8 cellular contexts compared by ENCODE assay signal in the genomic region with DNA sequence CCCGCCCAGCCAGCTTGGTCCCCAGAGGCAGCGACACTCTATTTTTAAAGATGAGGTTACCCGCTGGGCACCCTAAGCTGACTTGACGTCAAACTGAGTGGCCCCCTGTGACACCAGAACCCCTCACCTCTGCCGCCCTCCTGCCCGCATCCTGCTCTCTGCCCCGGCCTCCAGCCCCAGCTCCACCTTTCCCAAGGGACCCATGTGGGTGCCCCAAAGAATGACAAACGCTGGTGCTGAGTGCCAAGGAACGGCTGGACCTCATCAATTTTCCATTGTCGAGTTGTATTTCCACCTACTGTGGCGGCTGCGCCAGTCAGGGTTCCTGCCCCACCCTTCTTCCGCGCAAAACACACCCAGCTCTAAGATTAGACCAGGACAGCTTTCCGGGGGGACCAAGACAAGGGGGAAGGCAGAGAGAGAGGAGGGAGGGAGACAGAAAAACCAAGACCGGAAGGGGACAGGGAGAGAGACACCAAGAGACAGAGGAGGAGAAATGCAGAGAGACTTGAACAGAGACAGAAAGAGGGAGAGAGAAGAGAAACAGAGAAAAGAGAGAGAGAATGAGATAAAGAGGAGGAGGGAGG. TPM values are rescaled to one million over a fixed set of nuclear protein-coding genes. Genes with fewer than 3 reads are reported as not detected.
DNase-seq lines count a peak whose midpoint lies in the region; ATAC-seq, FAIRE-seq and TF ChIP-seq lines count a peak whose summit lies in the region.

No MANE protein-coding gene starts in this region.

- peaks cover 51% of the 10 kb centered on the region for H3K79me2 ChIP-seq in keratinocyte (ENCODE audit: control insufficient read depth, insufficient read depth, low read length)

- H3K27me3 ChIP-seq in HAP-1 (ENCODE audit: low read depth) (no peaks in the 10 kb centered on the region), keratinocyte (ENCODE audit: control insufficient read depth, extremely low read depth, insufficient read depth, low read length) (no peaks in the 10 kb centered on the region), thymus (ENCODE audit: control insufficient read depth, insufficient read depth) (no peaks in the 10 kb centered on the region)

- ATAC-seq in GM19397 (IDR thresholded peaks at IDR 0.05; ENCODE audit: unreplicated experiment): no peak
- no peak for ATAC-seq in left lobe of liver
- ATAC-seq in GM19324 (IDR thresholded peaks at IDR 0.05; ENCODE audit: low FRiP score, unreplicated experiment): no peak

- no peaks in the 10 kb centered on the region for H3K4me1 ChIP-seq in HAP-1
- peaks cover 9% of the 10 kb centered on the region for H3K4me1 ChIP-seq in keratinocyte (ENCODE audit: control insufficient read depth, extremely low read depth, insufficient read depth, low read length)
- H3K4me1 ChIP-seq in thymus (ENCODE audit: control insufficient read depth, insufficient read depth, low read length): no peaks in the 10 kb centered on the region

- in situ Hi-C loops in HAP-1 (cut with MboI; ENCODE audit: low sequenced_read_pairs): no loop called here

- no peaks in the 10 kb centered on the region for H3K9me1 ChIP-seq in keratinocyte (ENCODE audit: control insufficient read depth, extremely low read depth, insufficient read depth, low read length)

- WGBS in thymus: 73% methylated on average over 16 of the region's 16 CpGs

- peak overlapping the region; percentile 53 for H2AFZ ChIP-seq in keratinocyte (ENCODE audit: control insufficient read depth, low read length)

- H3K9me3 ChIP-seq in HAP-1 (no peaks in the 10 kb centered on the region), keratinocyte (ENCODE audit: control insufficient read depth, low read depth, low read length) (no peaks in the 10 kb centered on the region), thymus (ENCODE audit: control insufficient read depth) (no peaks in the 10 kb centered on the region)

- H4K20me1 ChIP-seq in keratinocyte (ENCODE audit: control insufficient read depth, extremely low read depth, insufficient read depth, low read length): no peaks in the 10 kb centered on the region

- DNase-seq in 8988T (peak; percentile 37), HAP-1 (ENCODE audit: low spot score in 2 of 2) (peak in 1 of 2 experiments; percentile 36), activated gamma-delta T cell (lab: John Stamatoyannopoulos, UW) (peak; percentile 40), keratinocyte (ENCODE audit: low read depth, low spot score) (no peak), left lobe of liver (ENCODE audit: low spot score) (no peak)

- FAIRE-seq in keratinocyte (lab: Jason Lieb, UNC): no peak

- H3K4me3 ChIP-seq in HAP-1 (peak overlapping the region; percentile 75), keratinocyte (ENCODE audit: control insufficient read depth in 2 of 3, extremely low read depth in 1 of 3, insufficient read depth in 2 of 3, low read depth in 1 of 3, low read length in 3 of 3) (peak overlapping the region; percentile 56 to 87 (median 77)), thymus (ENCODE audit: low read length) (peak overlapping the region; percentile 56)

- H3K36me3 ChIP-seq in HAP-1 (replicated peaks) (no peaks in the 10 kb centered on the region), keratinocyte (ENCODE audit: control insufficient read depth in 2 of 2, extremely low read depth in 1 of 2, insufficient read depth in 2 of 2, low read length in 2 of 2) (peaks cover 0 to under 1% of the 10 kb centered on the region in 2 experiments), thymus (ENCODE audit: control insufficient read depth, insufficient read depth) (no peaks in the 10 kb centered on the region)

- H3K9ac ChIP-seq in keratinocyte (ENCODE audit: control insufficient read depth, extremely low read depth, insufficient read depth, low read length): peak overlapping the region; percentile 79

- H3K27ac ChIP-seq in keratinocyte (ENCODE audit: control insufficient read depth, insufficient read depth, low read length): no peak overlapping the region
- no peak overlapping the region for H3K27ac ChIP-seq in thymus (ENCODE audit: low read depth)

- peak overlapping the region; percentile 80 for H3K4me2 ChIP-seq in keratinocyte (ENCODE audit: control insufficient read depth, extremely low read depth, insufficient read depth, low read depth, low read length)

- dilution Hi-C loops in keratinocyte (cut with MboI; ENCODE audit: extremely low pct_ligation_motif_present, low sequenced_read_pairs): no loop called here

- no peak for TF ChIP-seq CTCF in keratinocyte (optimal IDR thresholded peaks at IDR 0.05 in 1 of 3, IDR thresholded peaks at IDR 0.05 in 1 of 3, conservative IDR thresholded peaks at IDR 0.05 in 1 of 3; ENCODE audit: extremely low read depth in 1 of 3, insufficient read depth in 2 of 3, low read length in 3 of 3)

RNA-seq across cellular contexts. Expression of a gene that starts 2.0 kb away (rescaled TPM):
- 34.7 to 39.9 TPM (median 35.1 TPM) in 3 replicates for polyA plus RNA-seq in keratinocyte
- 29.2 TPM for polyA plus RNA-seq in keratinocyte (2011; ENCODE audit: low read depth)
- polyA plus RNA-seq in keratinocyte (2011; cell fraction: cytosol; rRNA removed): 39.6 and 48.7 TPM in 2 replicates
- 33.2 and 34.5 TPM in 2 replicates for polyA plus RNA-seq in keratinocyte (2011; cell fraction: nucleus; rRNA removed)
- 24.8 and 37.9 TPM in 2 replicates for polyA plus RNA-seq in keratinocyte (2012; ENCODE audit: low replicate concordance)
- 26.8 to 47.2 TPM (median 37.7 TPM) in 3 replicates for polyA minus RNA-seq in keratinocyte
- 40.7 TPM for polyA minus RNA-seq in keratinocyte (2011; cell fraction: cytosol; rRNA and poly(A)+ RNA removed)
- polyA minus RNA-seq in keratinocyte (2011; cell fraction: nucleus; rRNA and poly(A)+ RNA removed): 25.4 and 40.6 TPM in 2 replicates
- 8.6 TPM for polyA plus RNA-seq in thymus
- total RNA-seq in left lobe of liver: 1.6 TPM

Comparison
In these comparisons a context has a peak if more than half of its experiments do, and no peak if none do; other contexts are left out.
1. DNase-seq: peak in 8988T (single experiment) and activated gamma-delta T cell (single experiment); none in keratinocyte (single experiment) and left lobe of liver (single experiment).
2. Peak in every context shown above with its lines, with median percentiles within 50 percentile points of each other: H3K4me3 ChIP-seq.